Comparison of ENCODE assay signal across 17 cellular contexts in the genomic region with DNA sequence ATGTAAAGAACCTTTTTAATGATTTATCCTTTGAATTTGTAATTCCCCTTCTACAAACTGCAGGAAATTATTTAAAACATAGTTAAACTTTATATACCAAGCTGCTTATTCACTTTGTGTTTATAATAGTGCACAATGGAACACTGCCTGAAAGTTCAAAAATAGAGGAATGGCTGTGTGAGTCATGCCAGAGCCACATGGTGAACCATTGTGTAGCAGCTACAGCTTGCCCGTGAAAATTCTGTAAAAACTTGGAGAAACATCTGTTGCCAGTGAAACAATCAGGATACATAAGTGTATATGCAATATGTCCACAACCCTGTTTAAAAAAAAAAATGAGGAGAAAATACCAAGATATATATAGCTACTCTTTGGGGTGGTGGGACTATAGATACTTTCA. TPM values are rescaled to one million over a fixed set of nuclear protein-coding genes. Genes with fewer than 3 reads are reported as not detected.
DNase-seq lines count a peak whose midpoint lies in the region; ATAC-seq, FAIRE-seq and TF ChIP-seq lines count a peak whose summit lies in the region.
"Had no signal": no experiment of that assay in that cellular context is flagged by ENCODE, and none has a peak within 500 bp of the region (broad histone marks: within the 10 kb centered on the region; RNA-seq: fewer than 3 reads in every experiment).

No MANE protein-coding gene starts in this region.

- H3K4me1 Mint-ChIP-seq in MCF 10A (ENCODE audit: insufficient read depth, unreplicated experiment): peaks cover 11% of the 10 kb centered on the region

- DNase-seq in MCF 10A (ENCODE audit: unreplicated experiment): peak; percentile 49
- no peak for DNase-seq in breast epithelium (ENCODE audit: low spot score in 2 of 2)
- peak; percentile 90 for DNase-seq in astrocyte of the spinal cord (ENCODE audit: low read depth, low spot score)
- DNase-seq in foreskin melanocyte: peak; percentile 69
- no peak for DNase-seq in aorta
- DNase-seq in RCC 7860 (ENCODE audit: low spot score): no peak
- DNase-seq in NOMO-1 treated with DMSO at 0.1 percent for 48 hours (lab: John Stamatoyannopoulos, UW; ENCODE audit: unreplicated experiment): no peak
- DNase-seq: activated CD4-positive, CD25-positive, alpha-beta regulatory T cell; naive thymus-derived CD4-positive, alpha-beta T cell; NCI-H526; stimulated activated CD4-positive, alpha-beta T cell treated with anti-CD3 and anti-CD28 coated beads, Interleukin-12 subunit alpha, Interleukin-12 subunit beta, amount 100 ng/mL, for 4 hours; stimulated activated CD8-positive, alpha-beta memory T cell treated with anti-CD3 and anti-CD28 coated beads, Interleukin-4, amount 100 ng/mL, for 48 hours had no signal

- TF ChIP-seq POLR2A in breast epithelium (IDR thresholded peaks at IDR 0.05): no peak

- no peaks in the 10 kb centered on the region for H3K9me3 ChIP-seq in breast epithelium
- H3K9me3 ChIP-seq in aorta (ENCODE audit: control insufficient read depth, low read length): no peaks in the 10 kb centered on the region

- H3K27ac ChIP-seq in breast epithelium (no peak overlapping the region), aorta (ENCODE audit: low read depth in 1 of 2, low read length in 2 of 2) (no peak overlapping the region)
- H3K27ac ChIP-seq: 22Rv1 had no signal

- in situ Hi-C loops in astrocyte of the spinal cord (cut with HindIII; ENCODE audit: low sequenced_read_pairs): no loop called here

- no peak for TF ChIP-seq CTCF in MCF 10A (IDR thresholded peaks at IDR 0.05; ENCODE audit: unreplicated experiment)
- no peak for TF ChIP-seq CTCF in breast epithelium (IDR thresholded peaks at IDR 0.05)
- TF ChIP-seq CTCF in astrocyte of the spinal cord (IDR thresholded peaks at IDR 0.05; ENCODE audit: low read depth, low read length): no peak

- no TSS peak for BruUV-seq in MCF 10A (replicated peaks; lab: Mats Ljungman, UMichigan)

- H3K4me1 ChIP-seq in breast epithelium: no peaks in the 10 kb centered on the region
- peaks cover 0 to 2% of the 10 kb centered on the region in 2 donors for H3K4me1 ChIP-seq in aorta (ENCODE audit: control insufficient read depth in 1 of 2, insufficient read depth in 2 of 2, low read length in 2 of 2)

- no peak overlapping the region for H3K4me3 ChIP-seq in breast epithelium
- H3K4me3 ChIP-seq in astrocyte of the spinal cord (ENCODE audit: low read depth, low read length): no peak overlapping the region
- no peak overlapping the region for H3K4me3 ChIP-seq in aorta (ENCODE audit: low read length in 2 of 2)
- H3K4me3 ChIP-seq: GM23338 had no signal

- no peaks in the 10 kb centered on the region for H3K36me3 ChIP-seq in breast epithelium
- H3K36me3 ChIP-seq in aorta (ENCODE audit: control insufficient read depth in 1 of 2, insufficient read depth in 2 of 2, low read length in 1 of 2): no peaks in the 10 kb centered on the region

- H3K36me3 Mint-ChIP-seq in MCF 10A (ENCODE audit: insufficient read depth, unreplicated experiment): peaks cover 78% of the 10 kb centered on the region

- H3K9me3 Mint-ChIP-seq in MCF 10A (ENCODE audit: unreplicated experiment): no peaks in the 10 kb centered on the region
- H3K9me3 Mint-ChIP-seq: activated T-helper 1 cell treated with anti-CD3 and anti-CD28 coated beads, Interleukin-12 subunit alpha, Interleukin-12 subunit beta, Interleukin-2, Interleukin-4 antibody, amounts not matched to agents 30 ng/mL and 10 ng/mL and 1 ng/mL, durations not matched to agents 14 hours and 24 hours and 36 hours; GM23338 had no signal

- CTCF ChIA-PET in MCF 10A (lab: Yijun Ruan, JAX): interaction anchor here (0.8 to 1.3 kb wide), 6 partner anchors 9 to 258 kb away, joined by 3 to 5 read pairs (median 3); no protein-coding TSS in a partner anchor

- no peaks in the 10 kb centered on the region for H3K27me3 Mint-ChIP-seq in MCF 10A (ENCODE audit: insufficient read depth, unreplicated experiment)
- H3K27me3 Mint-ChIP-seq: naive thymus-derived CD4-positive, alpha-beta T cell had no signal

- H3K27me3 ChIP-seq in breast epithelium: no peaks in the 10 kb centered on the region
- H3K27me3 ChIP-seq in aorta (ENCODE audit: control insufficient read depth in 1 of 2, insufficient read depth in 2 of 2, low read length in 1 of 2): no peaks in the 10 kb centered on the region

- no peak for FAIRE-seq in RCC 7860 (lab: Jason Lieb, UNC)
- FAIRE-seq: colon had no signal

- POLR2A ChIA-PET in MCF 10A (lab: Yijun Ruan, JAX): interaction anchor here (0.6 to 2.5 kb wide), 10 partner anchors 11 to 469 kb away, joined by 3 to 6 read pairs (median 3); a partner anchor contains a TSS

- ATAC-seq in aorta (ENCODE audit: low FRiP score): peak; percentile 70
- no peak for ATAC-seq in HG03442 (IDR thresholded peaks at IDR 0.05; ENCODE audit: unreplicated experiment)
- ATAC-seq: GM23338; naive thymus-derived CD4-positive, alpha-beta T cell had no signal

- no peak overlapping the region for H3K4me3 Mint-ChIP-seq in MCF 10A (ENCODE audit: unreplicated experiment)
- H3K4me3 Mint-ChIP-seq: activated T-helper 1 cell treated with anti-CD3 and anti-CD28 coated beads, Interleukin-12 subunit alpha, Interleukin-12 subunit beta, Interleukin-2, Interleukin-4 antibody, amounts not matched to agents 30 ng/mL and 10 ng/mL and 1 ng/mL, durations not matched to agents 14 hours and 24 hours and 36 hours; GM23338; naive thymus-derived CD4-positive, alpha-beta T cell had no signal

- 2 to 5% methylated on average over 1 of the region's 1 CpG for WGBS in aorta, 2 donors

- intact Hi-C loops in MCF 10A (cut with micrococcal nuclease): no loop called here
- intact Hi-C loops in breast epithelium (cut with DNase I; ENCODE audit: low total_unique reads): no loop called here
- intact Hi-C loops in aorta (cut with DNase I): no loop called here

- peak overlapping the region; percentile 40 for H3K27ac Mint-ChIP-seq in MCF 10A (ENCODE audit: low read depth, unreplicated experiment)
- H3K27ac Mint-ChIP-seq: activated T-helper 1 cell treated with anti-CD3 and anti-CD28 coated beads, Interleukin-12 subunit alpha, Interleukin-12 subunit beta, Interleukin-2, Interleukin-4 antibody, amounts not matched to agents 30 ng/mL and 10 ng/mL and 1 ng/mL, durations not matched to agents 14 hours and 24 hours and 36 hours; GM23338 had no signal

RNA-seq across cellular contexts. Expression of a gene that starts 59.5 kb away (rescaled TPM):
- total RNA-seq in MCF 10A (2022): 88.1 and 107 TPM in 2 replicates
- 100 to 1,000 TPM in 1 of 3 donors, 10 to 100 TPM in 2; 72.8 to 126 (median 73.8) TPM for total RNA-seq in breast epithelium
- total RNA-seq in aorta: 100 to 1,000 TPM in 1 of 2 donors, 10 to 100 TPM in 1; 81.0 to 103 TPM
- 10 to 100 TPM; 39.0 to 56.8 TPM for polyA plus RNA-seq in aorta

RNA-seq across cellular contexts. Expression of a gene that starts 59.9 kb away (rescaled TPM):
- total RNA-seq in MCF 10A (2022) (17.2 and 25.1 TPM in 2 replicates), breast epithelium (10 to 100 TPM in 2 of 3 donors, 1 to 10 TPM in 1; 5.6 to 28.0 (median 13.1) TPM), aorta (10 to 100 TPM in 1 of 2 donors, 1 to 10 TPM in 1; 8.9 to 15.5 TPM)
- polyA plus RNA-seq in aorta: 1 to 10 TPM in 1 of 2 donors, under 1 TPM in 1; 0.95 to 1.4 TPM

Comparison
In these comparisons a context has a peak if more than half of its experiments do, and no peak if none do; other contexts are left out.
1. DNase-seq: peak in MCF 10A (single experiment), astrocyte of the spinal cord (single experiment) and foreskin melanocyte (single experiment); none in breast epithelium (0 of 2), aorta (0 of 2), RCC 7860 (single experiment) and NOMO-1 treated with DMSO at 0.1 percent for 48 hours (single experiment).